In genomic region chr12:50822082-50822481, GRCh38 we compare ENCODE assay signal across 33 cellular contexts. TPM values are rescaled to one million over a fixed set of nuclear protein-coding genes. Genes with fewer than 3 reads are reported as not detected.
"Had no signal": no experiment of that assay in that cellular context is flagged by ENCODE, and none has a peak within 500 bp of the region (broad histone marks: within the 10 kb centered on the region; RNA-seq: fewer than 3 reads in every experiment).

No MANE protein-coding gene starts in this region.

- H3K9me3 Mint-ChIP-seq: immature natural killer cell; mesothelial cell of epicardium; naive B cell; natural killer cell treated with Interleukin-12 subunit alpha and Interleukin-12 subunit beta and Interleukin-15 and Interleukin-18, amount 100 ng/mL, for 72 hours; stimulated activated effector memory CD8-positive, alpha-beta T cell treated with anti-CD3 and anti-CD28 coated beads, Interleukin-12 subunit alpha, Interleukin-12 subunit beta, amount 100 ng/mL, for 72 hours; stimulated activated naive CD8-positive, alpha-beta T cell treated with anti-CD3 and anti-CD28 coated beads, Interleukin-15, Interleukin-2, amounts not matched to agents 100 ng/mL and 50 ng/mL, for 24 hours had no signal

- H3K27ac Mint-ChIP-seq: mesothelial cell of epicardium; natural killer cell treated with Interleukin-12 subunit alpha and Interleukin-12 subunit beta and Interleukin-15 and Interleukin-18, amount 100 ng/mL, for 72 hours; progenitor cell of endocrine pancreas; stimulated activated effector memory CD8-positive, alpha-beta T cell treated with anti-CD3 and anti-CD28 coated beads, Interleukin-12 subunit alpha, Interleukin-12 subunit beta, amount 100 ng/mL, for 72 hours; stimulated activated naive CD8-positive, alpha-beta T cell treated with anti-CD3 and anti-CD28 coated beads, Interleukin-15, Interleukin-2, amounts not matched to agents 100 ng/mL and 50 ng/mL, for 24 hours had no signal

- DNase-seq: hypothalamus; immature natural killer cell; kidney; left colon; left lung; lower lobe of right lung; mammary epithelial cell; mesendoderm; naive B cell; ovary; sigmoid colon; small intestine; spleen; stimulated activated CD4-positive, alpha-beta T cell treated with anti-CD3 and anti-CD28 coated beads, Interleukin-4, amount 100 ng/mL, for 24 hours; stimulated activated naive CD4-positive, alpha-beta T cell; tibial artery; upper lobe of left lung had no signal

- H3K27me3 Mint-ChIP-seq: naive B cell; natural killer cell treated with Interleukin-12 subunit alpha and Interleukin-12 subunit beta and Interleukin-15 and Interleukin-18, amount 100 ng/mL, for 72 hours; progenitor cell of endocrine pancreas; stimulated activated naive CD8-positive, alpha-beta T cell treated with anti-CD3 and anti-CD28 coated beads, Interleukin-15, Interleukin-2, amounts not matched to agents 100 ng/mL and 50 ng/mL, for 24 hours had no signal

- H3K4me3 ChIP-seq: left lung, lower lobe of right lung, ovary, right atrium auricular region, sigmoid colon, spleen, suprapubic skin, thoracic aorta, tibial artery, upper lobe of left lung, vagina had no signal

- H3K4me3 Mint-ChIP-seq: immature natural killer cell; mesothelial cell of epicardium; naive B cell; natural killer cell treated with Interleukin-12 subunit alpha and Interleukin-12 subunit beta and Interleukin-15 and Interleukin-18, amount 100 ng/mL, for 72 hours; stimulated activated effector memory CD8-positive, alpha-beta T cell treated with anti-CD3 and anti-CD28 coated beads, Interleukin-12 subunit alpha, Interleukin-12 subunit beta, amount 100 ng/mL, for 72 hours; stimulated activated naive CD8-positive, alpha-beta T cell treated with anti-CD3 and anti-CD28 coated beads, Interleukin-15, Interleukin-2, amounts not matched to agents 100 ng/mL and 50 ng/mL, for 24 hours had no signal

- H3K9me3 ChIP-seq: left lung, lower lobe of right lung, ovary, right atrium auricular region, sigmoid colon, spleen, suprapubic skin, thoracic aorta, tibial artery, upper lobe of left lung, vagina had no signal

- H3K27me3 ChIP-seq: left lung, ovary, right atrium auricular region, sigmoid colon, spleen, suprapubic skin, tibial artery, upper lobe of left lung, vagina had no signal

- H3K27ac ChIP-seq: left lung, lower lobe of right lung, ovary, right atrium auricular region, sigmoid colon, spleen, suprapubic skin, thoracic aorta, tibial artery, upper lobe of left lung, vagina had no signal

- ATAC-seq: left colon; left lung; lower lobe of right lung; natural killer cell treated with Interleukin-12 subunit alpha and Interleukin-12 subunit beta and Interleukin-15 and Interleukin-18, amount 100 ng/mL, for 72 hours; stimulated activated effector memory CD8-positive, alpha-beta T cell treated with anti-CD3 and anti-CD28 coated beads, Interleukin-12 subunit alpha, Interleukin-12 subunit beta, amount 100 ng/mL, for 72 hours had no signal

- H3K4me1 Mint-ChIP-seq: stimulated activated effector memory CD8-positive, alpha-beta T cell treated with anti-CD3 and anti-CD28 coated beads, Interleukin-12 subunit alpha, Interleukin-12 subunit beta, amount 100 ng/mL, for 72 hours had no signal

RNA-seq across cellular contexts. Expression of gene TMPRSS12, which starts 20.6 kb away (rescaled TPM):
- total RNA-seq: kidney; left colon; left lung; liver; lower lobe of right lung; mammary epithelial cell; mesothelial cell of epicardium; mononuclear cell; natural killer cell treated with Interleukin-12 subunit alpha and Interleukin-12 subunit beta and Interleukin-15 and Interleukin-18, amount 100 ng/mL, for 72 hours; omental fat pad; ovary; progenitor cell of endocrine pancreas; pulmonary artery endothelial cell; renal cortical epithelial cell; right atrium auricular region; sigmoid colon; spleen; subcutaneous adipose tissue; thoracic aorta; upper lobe of left lung; urinary bladder; vagina had no signal
